ENCODE assay signal across 16 cellular contexts in the genomic region with DNA sequence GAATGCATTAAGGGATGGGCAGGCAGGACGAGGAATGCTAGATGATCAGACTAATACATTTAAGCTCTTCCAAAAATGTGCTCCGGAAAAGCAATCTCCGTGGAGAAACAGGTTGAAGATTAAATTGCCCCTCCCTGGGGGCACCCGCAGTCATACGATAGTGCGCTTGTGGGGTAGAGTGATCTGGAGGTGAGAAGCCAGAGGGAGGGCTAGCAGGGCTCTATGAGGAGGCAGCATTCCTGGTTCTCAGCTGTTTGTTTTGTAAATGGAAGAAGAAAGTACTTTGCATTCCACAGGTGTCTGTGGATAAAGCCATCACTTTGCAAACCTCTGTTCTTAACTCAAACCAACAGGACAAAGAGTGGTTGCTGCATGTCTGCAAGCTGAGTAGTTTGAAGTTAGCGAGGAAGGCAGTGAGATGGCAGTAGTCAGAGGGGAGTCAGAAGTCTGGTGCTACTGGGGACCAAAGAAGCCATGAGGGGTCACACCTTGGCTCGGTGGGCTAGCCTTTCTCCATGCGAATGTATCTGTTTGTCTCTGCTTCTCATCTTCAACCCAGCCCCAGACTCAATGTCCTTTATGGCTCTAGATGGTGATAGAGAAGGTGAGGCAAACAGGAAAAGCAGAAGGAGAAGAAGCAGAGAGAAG.
"Had no signal": no experiment of that assay in that cellular context is flagged by ENCODE, and none has a peak within 500 bp of the region (broad histone marks: within the 10 kb centered on the region; RNA-seq: fewer than 3 reads in every experiment).

No MANE protein-coding gene starts in this region.

- DNase-seq: activated CD4-positive, alpha-beta T cell treated with anti-CD3 and anti-CD28 coated beads, Interleukin-2, amount 50 U/mL, for 1 hour; activated naive CD4-positive, alpha-beta T cell treated with Interleukin-2 at 50 U/mL for 16 hours; aorta; dermis blood vessel endothelial cell; hippocampal formation; left lung; mammary epithelial cell; naive thymus-derived CD4-positive, alpha-beta T cell; pancreas; stimulated activated CD4-positive, alpha-beta T cell treated with anti-CD3 and anti-CD28 coated beads, Interleukin-1b, Interleukin-23, amount 100 ng/mL, for 48 hours; stomach had no signal

- H3K9me3 ChIP-seq: breast epithelium, left lung, pancreas, stomach, thoracic aorta had no signal

- ATAC-seq: activated CD4-positive, CD25-positive, alpha-beta regulatory T cell treated with anti-CD3 and anti-CD28 coated beads, Interleukin-2, amount 50 U/mL, for 24 hours; activated T-helper 17 cell treated with anti-CD3 and anti-CD28 coated beads, Interleukin-2, amount 50 U/mL, for 72 hours; naive thymus-derived CD4-positive, alpha-beta T cell; pancreas; sciatic nerve had no signal

- H3K27ac Mint-ChIP-seq: activated T-helper 17 cell treated with anti-CD3 and anti-CD28 coated beads, Interleukin-2, amount 50 U/mL, for 72 hours had no signal

- H3K4me3 Mint-ChIP-seq: activated T-helper 17 cell treated with anti-CD3 and anti-CD28 coated beads, Interleukin-2, amount 50 U/mL, for 72 hours; naive thymus-derived CD4-positive, alpha-beta T cell had no signal

- H3K27me3 ChIP-seq: breast epithelium, left lung, pancreas had no signal

- H3K4me1 ChIP-seq: breast epithelium, left lung, pancreas, stomach had no signal

- H3K36me3 ChIP-seq: breast epithelium, left lung, pancreas, stomach, thoracic aorta had no signal

- H3K9me3 Mint-ChIP-seq: activated T-helper 17 cell treated with anti-CD3 and anti-CD28 coated beads, Interleukin-2, amount 50 U/mL, for 72 hours; naive thymus-derived CD4-positive, alpha-beta T cell had no signal

- H3K4me3 ChIP-seq: breast epithelium, left lung, pancreas, stomach, thoracic aorta had no signal

- H3K27ac ChIP-seq: breast epithelium, left lung, pancreas, stomach, thoracic aorta had no signal
